33 cellular contexts compared by ENCODE assay signal in genomic region chr9:3972687-3973086, GRCh38.
"Had no signal": no experiment of that assay in that cellular context is flagged by ENCODE, and none has a peak within 500 bp of the region (broad histone marks: within the 10 kb centered on the region; RNA-seq: fewer than 3 reads in every experiment).

No MANE protein-coding gene starts in this region.

- H3K27me3 ChIP-seq: MG63 had no signal

- H3K36me3 ChIP-seq: MG63 had no signal

- H3K4me3 ChIP-seq: MG63 had no signal

- DNase-seq: Karpas-422, Kasumi-1, MG63, MM.1S, NCI-H1048, NCI-H1092, NCI-H1092 treated with DMSO at 0.1 percent for 48 hours, NCI-H1105, NCI-H1105 treated with DMSO at 0.1 percent for 48 hours, NCI-H1417 treated with DMSO at 0.1 percent for 48 hours, NCI-H1436, NCI-H1436 treated with DMSO at 0.1 percent for 48 hours, NCI-H146, NCI-H1694, NCI-H1694 treated with DMSO at 0.1 percent for 48 hours, NCI-H187, NCI-H187 treated with DMSO at 0.1 percent for 48 hours, NCI-H1930, NCI-H2029, NCI-H2029 treated with DMSO at 0.1 percent for 48 hours, NCI-H2081, NCI-H2081 treated with DMSO at 0.1 percent for 48 hours, NCI-H2107, NCI-H2171, NCI-H2171 treated with DMSO at 0.1 percent for 48 hours, NCI-H2227 treated with DMSO at 0.1 percent for 48 hours, NCI-H226, NCI-H345, NCI-H446, NCI-H446 treated with DMSO at 0.1 percent for 48 hours, NCI-H510A, NCI-H510A treated with DMSO at 0.1 percent for 48 hours, NCI-H524 had no signal

- H3K9me3 ChIP-seq: MG63 had no signal
